1 cellular context compared by ENCODE assay signal in genomic region chr9:5437254-5438216, GRCh38.
TF ChIP-seq lines count a peak whose summit lies in the region.

Gene PLGRKT, minus strand, starts transcription at chr9:5437925. Its CDS starts 5,948 bp downstream, at chr9:5431977.

TF ChIP-seq in HepG2, 621 proteins besides CTCF, POLR2A, EP300 and RAD21 (continued from another document and continues in another):
- TF ChIP-seq ZNF33A (CRISPR knock-in tag; IDR thresholded peaks at IDR 0.05; ENCODE audit: borderline replicate concordance): no peak
- 0 out of 2 replicates have a peak, but pooled peaks have one; percentile 54 for TF ChIP-seq SNAPC4 (CRISPR knock-in tag; IDR thresholded peaks at IDR 0.05)
- peak; percentile 83; the same call in 1 of the 2 replicates for TF ChIP-seq HOMEZ (CRISPR knock-in tag; IDR thresholded peaks at IDR 0.05; ENCODE audit: low read depth)
- no peak for TF ChIP-seq ZNF333 (CRISPR knock-in tag; IDR thresholded peaks at IDR 0.05; ENCODE audit: borderline replicate concordance)
- TF ChIP-seq, protein P1, sequence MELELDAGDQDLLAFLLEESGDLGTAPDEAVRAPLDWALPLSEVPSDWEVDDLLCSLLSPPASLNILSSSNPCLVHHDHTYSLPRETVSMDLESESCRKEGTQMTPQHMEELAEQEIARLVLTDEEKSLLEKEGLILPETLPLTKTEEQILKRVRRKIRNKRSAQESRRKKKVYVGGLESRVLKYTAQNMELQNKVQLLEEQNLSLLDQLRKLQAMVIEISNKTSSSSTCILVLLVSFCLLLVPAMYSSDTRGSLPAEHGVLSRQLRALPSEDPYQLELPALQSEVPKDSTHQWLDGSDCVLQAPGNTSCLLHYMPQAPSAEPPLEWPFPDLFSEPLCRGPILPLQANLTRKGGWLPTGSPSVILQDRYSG (CRISPR knock-in tag; IDR thresholded peaks at IDR 0.05): peak; percentile 83; the same call in 1 of the 2 replicates
- TF ChIP-seq DR1 (CRISPR knock-in tag; IDR thresholded peaks at IDR 0.05): peak; percentile 87
- TF ChIP-seq, protein P2, sequence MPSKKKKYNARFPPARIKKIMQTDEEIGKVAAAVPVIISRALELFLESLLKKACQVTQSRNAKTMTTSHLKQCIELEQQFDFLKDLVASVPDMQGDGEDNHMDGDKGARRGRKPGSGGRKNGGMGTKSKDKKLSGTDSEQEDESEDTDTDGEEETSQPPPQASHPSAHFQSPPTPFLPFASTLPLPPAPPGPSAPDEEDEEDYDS (CRISPR knock-in tag; IDR thresholded peaks at IDR 0.05): peak; percentile 87
- peak; percentile 78; the same call in 1 of the 2 replicates for TF ChIP-seq TOPORS (CRISPR knock-in tag; IDR thresholded peaks at IDR 0.05)
- peak; percentile 65; the same call in 1 of the 2 replicates for TF ChIP-seq TARDBP (CRISPR knock-in tag; IDR thresholded peaks at IDR 0.05)
- TF ChIP-seq ELF4 (CRISPR knock-in tag; IDR thresholded peaks at IDR 0.05; ENCODE audit: borderline replicate concordance): peak; percentile 58; the same call in 1 of the 2 replicates
- TF ChIP-seq ZNF3 (CRISPR knock-in tag; IDR thresholded peaks at IDR 0.05): no peak
- TF ChIP-seq SP4 (CRISPR knock-in tag; IDR thresholded peaks at IDR 0.05): peak; percentile 46
- 0 out of 2 replicates have a peak, but pooled peaks have one; percentile 45 for TF ChIP-seq ZNF747 (CRISPR knock-in tag; IDR thresholded peaks at IDR 0.05; ENCODE audit: borderline replicate concordance)
- TF ChIP-seq ZSCAN31 (CRISPR knock-in tag; IDR thresholded peaks at IDR 0.05; ENCODE audit: low read depth): peak; percentile 61; the same call in 1 of the 2 replicates
- TF ChIP-seq, protein P3, sequence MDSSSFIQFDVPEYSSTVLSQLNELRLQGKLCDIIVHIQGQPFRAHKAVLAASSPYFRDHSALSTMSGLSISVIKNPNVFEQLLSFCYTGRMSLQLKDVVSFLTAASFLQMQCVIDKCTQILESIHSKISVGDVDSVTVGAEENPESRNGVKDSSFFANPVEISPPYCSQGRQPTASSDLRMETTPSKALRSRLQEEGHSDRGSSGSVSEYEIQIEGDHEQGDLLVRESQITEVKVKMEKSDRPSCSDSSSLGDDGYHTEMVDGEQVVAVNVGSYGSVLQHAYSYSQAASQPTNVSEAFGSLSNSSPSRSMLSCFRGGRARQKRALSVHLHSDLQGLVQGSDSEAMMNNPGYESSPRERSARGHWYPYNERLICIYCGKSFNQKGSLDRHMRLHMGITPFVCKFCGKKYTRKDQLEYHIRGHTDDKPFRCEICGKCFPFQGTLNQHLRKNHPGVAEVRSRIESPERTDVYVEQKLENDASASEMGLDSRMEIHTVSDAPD (CRISPR knock-in tag; IDR thresholded peaks at IDR 0.05): peak; percentile 76
- TF ChIP-seq MZF1 (CRISPR knock-in tag; IDR thresholded peaks at IDR 0.05; ENCODE audit: borderline replicate concordance): no peak
- peak; percentile 68; the same call in 1 of the 2 replicates for TF ChIP-seq ZNF598 (CRISPR knock-in tag; IDR thresholded peaks at IDR 0.05; ENCODE audit: borderline replicate concordance)
- peak; percentile 83 for TF ChIP-seq GABPA (IDR thresholded peaks at IDR 0.05; ENCODE audit: low read depth, low read length)
- TF ChIP-seq GABPA (CRISPR knock-in tag; IDR thresholded peaks at IDR 0.05; ENCODE audit: low read depth): peak; percentile 95
- TF ChIP-seq ELF1 (CRISPR knock-in tag; IDR thresholded peaks at IDR 0.05): peak; percentile 94
- TF ChIP-seq E2F5 (CRISPR knock-in tag; conservative IDR thresholded peaks at IDR 0.05): 0 out of 2 replicates have a peak, but pooled peaks have one; percentile 35
- peak; percentile 90 for TF ChIP-seq ZFP36L1 (CRISPR knock-in tag; IDR thresholded peaks at IDR 0.05)
- no peak for TF ChIP-seq STAT5B (CRISPR knock-in tag; IDR thresholded peaks at IDR 0.05)
- 0 out of 2 replicates have a peak, but pooled peaks have one; percentile 62 for TF ChIP-seq ZNF704 (CRISPR knock-in tag; IDR thresholded peaks at IDR 0.05; ENCODE audit: borderline replicate concordance)
- peak; percentile 97 for TF ChIP-seq GABPB1 (CRISPR knock-in tag; IDR thresholded peaks at IDR 0.05)
- TF ChIP-seq, protein P4, sequence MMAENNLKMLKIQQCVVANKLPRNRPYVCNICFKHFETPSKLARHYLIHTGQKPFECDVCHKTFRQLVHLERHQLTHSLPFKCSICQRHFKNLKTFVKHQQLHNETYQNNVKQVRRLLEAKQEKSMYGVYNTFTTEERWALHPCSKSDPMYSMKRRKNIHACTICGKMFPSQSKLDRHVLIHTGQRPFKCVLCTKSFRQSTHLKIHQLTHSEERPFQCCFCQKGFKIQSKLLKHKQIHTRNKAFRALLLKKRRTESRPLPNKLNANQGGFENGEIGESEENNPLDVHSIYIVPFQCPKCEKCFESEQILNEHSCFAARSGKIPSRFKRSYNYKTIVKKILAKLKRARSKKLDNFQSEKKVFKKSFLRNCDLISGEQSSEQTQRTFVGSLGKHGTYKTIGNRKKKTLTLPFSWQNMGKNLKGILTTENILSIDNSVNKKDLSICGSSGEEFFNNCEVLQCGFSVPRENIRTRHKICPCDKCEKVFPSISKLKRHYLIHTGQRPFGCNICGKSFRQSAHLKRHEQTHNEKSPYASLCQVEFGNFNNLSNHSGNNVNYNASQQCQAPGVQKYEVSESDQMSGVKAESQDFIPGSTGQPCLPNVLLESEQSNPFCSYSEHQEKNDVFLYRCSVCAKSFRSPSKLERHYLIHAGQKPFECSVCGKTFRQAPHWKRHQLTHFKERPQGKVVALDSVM (CRISPR knock-in tag; IDR thresholded peaks at IDR 0.05): peak; percentile 70
- no peak for TF ChIP-seq ZNF644 (CRISPR knock-in tag; IDR thresholded peaks at IDR 0.05; ENCODE audit: low read depth)
- peak; percentile 97 for TF ChIP-seq SAP130 (CRISPR knock-in tag; IDR thresholded peaks at IDR 0.05; ENCODE audit: low read depth)
- peak; percentile 61 for TF ChIP-seq MED8 (CRISPR knock-in tag; IDR thresholded peaks at IDR 0.05; ENCODE audit: insufficient replicate concordance)
- TF ChIP-seq MAF1 (CRISPR knock-in tag; IDR thresholded peaks at IDR 0.05; ENCODE audit: borderline replicate concordance): 0 out of 2 replicates have a peak, but pooled peaks have one; percentile 73
- peak; percentile 83; the same call in 1 of the 2 replicates for TF ChIP-seq ATF7-NPFF (CRISPR knock-in tag; IDR thresholded peaks at IDR 0.05; ENCODE audit: low read depth)
- TF ChIP-seq ZNF607 (CRISPR knock-in tag; IDR thresholded peaks at IDR 0.05; ENCODE audit: borderline replicate concordance): peak; percentile 76
- peak; percentile 55 for TF ChIP-seq ELF3 (CRISPR knock-in tag; IDR thresholded peaks at IDR 0.05)
- peak; percentile 73; the same call in 1 of the 2 replicates for TF ChIP-seq ZNF430 (CRISPR knock-in tag; IDR thresholded peaks at IDR 0.05)
- no peak; the same call in 1 of the 2 replicates for TF ChIP-seq RXRB (CRISPR knock-in tag; IDR thresholded peaks at IDR 0.05; ENCODE audit: borderline replicate concordance)
- peak; percentile 47; the same call in 1 of the 2 replicates for TF ChIP-seq ZNF605 (CRISPR knock-in tag; IDR thresholded peaks at IDR 0.05)
- TF ChIP-seq AGO1 (IDR thresholded peaks at IDR 0.05; ENCODE audit: low read depth, low read length, poor library complexity, severe bottlenecking): no peak
- peak; percentile 41 for TF ChIP-seq XRCC5 (optimal IDR thresholded peaks at IDR 0.05; ENCODE audit: low read length)
- peak; percentile 68; the same call in 1 of the 2 replicates for TF ChIP-seq HOXD1 (CRISPR knock-in tag; IDR thresholded peaks at IDR 0.05)
- peak; percentile 78; the same call in 1 of the 2 replicates for TF ChIP-seq KMT2A (CRISPR knock-in tag; IDR thresholded peaks at IDR 0.05)
- TF ChIP-seq ZNF564 (CRISPR knock-in tag; IDR thresholded peaks at IDR 0.05): 0 out of 2 replicates have a peak, but pooled peaks have one; percentile 77
- TF ChIP-seq TRAFD1 (CRISPR knock-in tag; IDR thresholded peaks at IDR 0.05; ENCODE audit: borderline replicate concordance): no peak
- peak; percentile 65; the same call in 1 of the 2 replicates for TF ChIP-seq THAP9 (CRISPR knock-in tag; IDR thresholded peaks at IDR 0.05; ENCODE audit: borderline replicate concordance)
- no peak for TF ChIP-seq RFX1 (IDR thresholded peaks at IDR 0.05)
- no peak for TF ChIP-seq HES4 (CRISPR knock-in tag; IDR thresholded peaks at IDR 0.05; ENCODE audit: borderline replicate concordance)
- TF ChIP-seq PLRG1 (conservative IDR thresholded peaks at IDR 0.05): no peak
